12 cellular contexts compared by ENCODE assay signal in genomic region chr1:59698386-59698785, GRCh38.
A peak's percentile ranks its signal among the peaks of the same experiment; 100 is the strongest.
DNase-seq lines count a peak whose midpoint lies in the region; ATAC-seq and TF ChIP-seq lines count a peak whose summit lies in the region.
"Had no signal": no experiment of that assay in that cellular context is flagged by ENCODE, and none has a peak within 500 bp of the region (broad histone marks: within the 10 kb centered on the region; RNA-seq: fewer than 3 reads in every experiment).

No MANE protein-coding gene starts in this region.

- no peaks in the 10 kb centered on the region for H3K9me3 ChIP-seq in gastrocnemius medialis
- H3K9me3 ChIP-seq in ascending aorta, result no peaks in the 10 kb centered on the region

- H3K4me1 ChIP-seq in gastrocnemius medialis (peaks cover 43 to 50% of the 10 kb centered on the region in 2 donors), ascending aorta (peaks cover 3 to 11% of the 10 kb centered on the region in 2 donors)

- peak overlapping the region; percentile 45 for H3K4me3 Mint-ChIP-seq in glutamatergic neuron (ENCODE audit: unreplicated experiment)

- no peak for TF ChIP-seq POLR2A in gastrocnemius medialis (IDR thresholded peaks at IDR 0.05)

- H3K4me1 Mint-ChIP-seq in glutamatergic neuron (ENCODE audit: low read depth, unreplicated experiment), result peaks cover 21% of the 10 kb centered on the region

- H3K4me3 ChIP-seq in GM08714 (ENCODE audit: low read length) (peak overlapping the region; percentile 13; the same call in 1 of the 2 replicates), gastrocnemius medialis (peak overlapping the region in 1 of 4 donors; percentile 12), ascending aorta (peak overlapping the region in 1 of 2 donors; percentile 23)

- no peaks in the 10 kb centered on the region for H3K9me3 Mint-ChIP-seq in glutamatergic neuron (ENCODE audit: unreplicated experiment)

- intact Hi-C loops in gastrocnemius medialis (cut with DNase I; ENCODE audit: low total_unique reads) (loop anchor here (2.0 to 5.0 kb wide), 4 partner anchors 266 to 796 kb away; partner anchors contain the start of gene FGGY), ascending aorta (cut with DNase I) (loop anchor here (2.0 kb wide), 2 partner anchors 914 to 958 kb away; partner anchors contain the start of gene JUN)

- H3K27me3 ChIP-seq in gastrocnemius medialis (no peaks in the 10 kb centered on the region), ascending aorta (no peaks in the 10 kb centered on the region)

- H3K36me3 ChIP-seq in gastrocnemius medialis, result no peaks in the 10 kb centered on the region
- no peaks in the 10 kb centered on the region for H3K36me3 ChIP-seq in ascending aorta

- no peaks in the 10 kb centered on the region for H3K27me3 Mint-ChIP-seq in glutamatergic neuron (ENCODE audit: unreplicated experiment)

- peak in 1 of 2 donors; percentile 7 for ATAC-seq in gastrocnemius medialis

- DNase-seq in LHCN-M2 (ENCODE audit: low read depth) (peak; percentile 51), glutamatergic neuron (no peak), gastrocnemius medialis (no peak), ascending aorta (ENCODE audit: low spot score in 2 of 2) (no peak), NK-92 (lab: John Stamatoyannopoulos, UW; ENCODE audit: unreplicated experiment) (no peak), GM19238 (ENCODE audit: insufficient read length, low spot score) (no peak), SW 1271 (lab: John Stamatoyannopoulos, UW) (no peak)
- DNase-seq: activated gamma-delta T cell treated with Interleukin-2 at 50 U/mL for 16 hours; NCI-H2107; stimulated activated CD4-positive, alpha-beta T cell treated with anti-CD3 and anti-CD28 coated beads, Interleukin-15, amount 100 ng/mL, for 24 hours had no signal

- peak overlapping the region; percentile 71 to 77 (median 74) for H3K27ac ChIP-seq in gastrocnemius medialis
- peak overlapping the region in 1 of 2 donors; percentile 38 for H3K27ac ChIP-seq in ascending aorta
- H3K27ac ChIP-seq: C4-2B had no signal

- in situ Hi-C loops in gastrocnemius medialis (cut with MboI; ENCODE audit: low sequenced_read_pairs in 4 of 4), result loop anchor here (10.0 to 25.0 kb wide), 5 partner anchors 186 to 914 kb away; partner anchors contain the start of genes FGGY (in 2 of the 4) and JUN (in 2 of the 4)

- TF ChIP-seq CTCF in glutamatergic neuron (IDR thresholded peaks at IDR 0.05; ENCODE audit: partially characterized antibody, unreplicated experiment) (no peak), gastrocnemius medialis (IDR thresholded peaks at IDR 0.05 in 4 of 5, conservative IDR thresholded peaks at IDR 0.05 in 1 of 5) (no peak), ascending aorta (IDR thresholded peaks at IDR 0.05) (no peak)

- no peaks in the 10 kb centered on the region for H3K36me3 Mint-ChIP-seq in glutamatergic neuron (ENCODE audit: unreplicated experiment)

- H3K27ac Mint-ChIP-seq in glutamatergic neuron (ENCODE audit: unreplicated experiment), result peak overlapping the region; percentile 40
